Comparison of ENCODE assay signal across 1 cellular context in genomic region chr16:2147378-2147777, GRCh38.
TF ChIP-seq lines count a peak whose summit lies in the region.

No MANE protein-coding gene starts in this region.

TF ChIP-seq in GM23338, 12 proteins besides CTCF, POLR2A, EP300 and RAD21 (continued from another document):
- no peak for TF ChIP-seq REST (IDR thresholded peaks at IDR 0.05; ENCODE audit: unreplicated experiment)
- TF ChIP-seq ZNF331 (CRISPR knock-in tag; IDR thresholded peaks at IDR 0.05; ENCODE audit: low read depth): no peak
- no peak for TF ChIP-seq EZH2 (IDR thresholded peaks at IDR 0.05; ENCODE audit: low read depth, unreplicated experiment)
- no peak for TF ChIP-seq ZNF462 (CRISPR knock-in tag; IDR thresholded peaks at IDR 0.05)
